8 cellular contexts compared by ENCODE assay signal in the genomic region with DNA sequence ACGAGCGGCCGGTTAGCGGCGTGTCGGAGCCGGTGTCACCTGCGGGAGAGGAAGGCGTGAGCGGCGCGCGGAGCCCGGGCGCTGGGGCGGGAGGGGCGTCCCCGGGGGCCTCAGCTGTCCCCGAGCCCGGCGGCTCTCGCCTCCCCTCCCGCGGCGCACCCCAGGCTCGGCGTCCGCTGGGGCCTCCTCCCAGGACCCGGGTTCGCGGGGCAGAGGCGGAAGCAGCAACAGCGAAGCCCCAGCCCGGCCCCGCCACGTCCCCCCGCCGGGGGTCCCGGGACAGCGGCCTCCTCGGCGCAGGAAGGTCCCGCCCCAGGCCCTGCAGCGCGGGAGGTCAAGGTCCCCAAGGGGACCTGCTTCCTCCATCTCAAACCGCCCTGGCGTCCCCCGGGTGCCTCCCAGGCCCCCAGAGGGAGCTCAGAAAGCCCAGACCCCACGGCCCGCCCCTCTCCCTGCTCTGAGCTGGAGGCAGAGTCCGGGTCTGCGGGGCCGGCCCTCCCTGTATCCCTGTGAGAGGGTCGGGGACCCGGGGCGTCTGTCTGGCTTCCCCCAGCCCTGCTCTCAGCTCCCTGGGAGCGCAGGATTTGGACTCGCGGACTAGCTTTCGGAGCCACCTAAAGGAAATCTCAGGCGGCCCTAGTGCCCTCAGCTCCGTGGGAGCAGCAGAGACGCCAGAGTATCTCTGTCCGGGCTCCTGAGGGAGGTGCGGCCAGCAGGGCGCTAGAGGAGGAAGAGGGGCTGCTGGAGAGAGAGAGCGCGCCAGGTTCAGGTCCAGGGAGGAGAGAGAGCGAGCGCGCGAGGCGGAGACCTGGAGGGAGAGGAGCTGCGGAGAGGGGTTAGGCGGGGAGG. TPM values are rescaled to one million over a fixed set of nuclear protein-coding genes. Genes with fewer than 3 reads are reported as not detected.
DNase-seq lines count a peak whose midpoint lies in the region; ATAC-seq and TF ChIP-seq lines count a peak whose summit lies in the region.

No MANE protein-coding gene starts in this region.

- no peaks in the 10 kb centered on the region for H3K9me3 Mint-ChIP-seq in CD8-positive, alpha-beta T cell

- peaks cover 9% of the 10 kb centered on the region for H3K36me3 Mint-ChIP-seq in CD8-positive, alpha-beta T cell

- H3K4me1 Mint-ChIP-seq in CD8-positive, alpha-beta T cell (ENCODE audit: low read depth) = peaks cover 21% of the 10 kb centered on the region

- peak overlapping the region; percentile 23 for H3K27ac ChIP-seq in CD8-positive, alpha-beta T cell (ENCODE audit: low read depth, low read length)
- H3K27ac ChIP-seq in PC-3 (ENCODE audit: low read length) (no peak overlapping the region), iPS DF 6.9 (ENCODE audit: low read length) (no peak overlapping the region), sigmoid colon (peak overlapping the region; percentile 61 to 83 (median 78))

- POLR2A ChIA-PET in CD8-positive, alpha-beta T cell (lab: Charles Lee) = interaction anchor here (1.3 to 2.0 kb wide), 4 partner anchors 10 to 255 kb away, joined by 3 to 9 read pairs (median 4); a partner anchor contains a TSS
- POLR2A ChIA-PET in PC-3 (lab: Charles Lee; ENCODE audit: unreplicated experiment) = interaction anchor here (0.5 to 0.7 kb wide), 2 partner anchors 141 to 411 kb away, joined by 4 to 9 read pairs; no protein-coding TSS in a partner anchor

- H3K36me3 ChIP-seq in CD8-positive, alpha-beta T cell (ENCODE audit: insufficient read depth, low read length) = no peaks in the 10 kb centered on the region
- H3K36me3 ChIP-seq in PC-3 (ENCODE audit: low read depth, low read length) (no peaks in the 10 kb centered on the region), iPS DF 6.9 (ENCODE audit: control insufficient read depth, insufficient read depth, low read length) (no peaks in the 10 kb centered on the region), sigmoid colon (peaks cover 0 to 4% (median 0%) of the 10 kb centered on the region in 4 donors)

- H3K9me3 ChIP-seq in CD8-positive, alpha-beta T cell (ENCODE audit: low read length) = no peaks in the 10 kb centered on the region
- no peaks in the 10 kb centered on the region for H3K9me3 ChIP-seq in PC-3 (ENCODE audit: low read length)
- no peaks in the 10 kb centered on the region for H3K9me3 ChIP-seq in iPS DF 6.9 (ENCODE audit: control insufficient read depth, insufficient read depth, low read length)
- H3K9me3 ChIP-seq in sigmoid colon = no peaks in the 10 kb centered on the region

- no TSS peak for BruUV-seq in PC-3 (replicated peaks; lab: Mats Ljungman, UMichigan)

- no CpG with 5 or more reads among the region's 75 CpGs for WGBS in iPS DF 6.9 (ENCODE audit: insufficient coverage, insufficient read length)
- WGBS in sigmoid colon, 2 donors = 0 to 1% methylated on average over 75 of the region's 75 CpGs

- intact Hi-C loops in CD8-positive, alpha-beta T cell (cut with DNase I, micrococcal nuclease) = loop anchor here (1.0 to 10.0 kb wide), 6 partner anchors 30 to 421 kb away; a partner anchor contains a TSS
- intact Hi-C loops in PC-3 (cut with micrococcal nuclease) = loop anchor here (10.0 kb wide), 1 partner anchor 141 kb away; a partner anchor contains a TSS
- intact Hi-C loops in sigmoid colon (cut with DNase I) = loop anchor here (10.0 kb wide), 1 partner anchor 141 kb away; a partner anchor contains a TSS

- H3K9ac ChIP-seq in PC-3 (ENCODE audit: low read length) = peak overlapping the region; percentile 77

- peak overlapping the region; percentile 71 for H3K4me3 ChIP-seq in CD8-positive, alpha-beta T cell (ENCODE audit: low read depth, low read length)
- H3K4me3 ChIP-seq in PC-3 (ENCODE audit: low read length) (peak overlapping the region; percentile 84), astrocyte of the spinal cord (ENCODE audit: low read depth, low read length) (peak overlapping the region; percentile 61), iPS DF 6.9 (ENCODE audit: low read length) (peak overlapping the region; percentile 57), sigmoid colon (peak overlapping the region; percentile 60 to 99 (median 88))

- no peaks in the 10 kb centered on the region for H3K9me2 ChIP-seq in PC-3 (replicated peaks; ENCODE audit: low read length)

- DNase-seq in CD8-positive, alpha-beta T cell = peak in 2 of 7 experiments; percentile 29 to 31
- DNase-seq in PC-3 = peak; percentile 40
- DNase-seq in astrocyte of the spinal cord (ENCODE audit: low read depth, low spot score) = peak; percentile 35
- DNase-seq in iPS DF 6.9 (ENCODE audit: low read depth, low spot score) = no peak
- peak; percentile 74 for DNase-seq in sigmoid colon
- no peak for DNase-seq in SKM-1 (lab: John Stamatoyannopoulos, UW; ENCODE audit: unreplicated experiment)

- no peaks in the 10 kb centered on the region for H4K20me1 ChIP-seq in PC-3 (ENCODE audit: low read length)

- peak overlapping the region; percentile 99 for H3K4me2 ChIP-seq in PC-3 (ENCODE audit: low read length)

- no peak overlapping the region for H3K27ac Mint-ChIP-seq in CD8-positive, alpha-beta T cell

- TF ChIP-seq POLR2A in sigmoid colon (IDR thresholded peaks at IDR 0.05) = no peak

- H3K27me3 Mint-ChIP-seq in CD8-positive, alpha-beta T cell (ENCODE audit: low read depth) = peaks cover 6% of the 10 kb centered on the region

- H3K4me3 Mint-ChIP-seq in CD8-positive, alpha-beta T cell = peak overlapping the region; percentile 86

- ATAC-seq in CD8-positive, alpha-beta T cell = peak; percentile 9
- peak; percentile 36 for ATAC-seq in GM19438 (IDR thresholded peaks at IDR 0.05; ENCODE audit: low read depth, unreplicated experiment)
- ATAC-seq in HG03432 (IDR thresholded peaks at IDR 0.05; ENCODE audit: unreplicated experiment) = peak; percentile 36
- peak; percentile 34 for ATAC-seq in PC-3

- H3K79me2 ChIP-seq in PC-3 (ENCODE audit: low read length) = peaks cover 37% of the 10 kb centered on the region

- CTCF ChIA-PET in CD8-positive, alpha-beta T cell (lab: Charles Lee) = interaction anchor here (3.2 kb wide), 1 partner anchor 27 kb away, joined by 17 read pairs; no protein-coding TSS in a partner anchor
- CTCF ChIA-PET in PC-3 (lab: Charles Lee) = interaction anchor here (1.1 kb wide), 1 partner anchor 27 kb away, joined by 9 read pairs; no protein-coding TSS in a partner anchor

- in situ Hi-C loops in astrocyte of the spinal cord (cut with HindIII; ENCODE audit: low sequenced_read_pairs) = no loop called here

- no peaks in the 10 kb centered on the region for H3F3A ChIP-seq in PC-3 (ENCODE audit: low read length, unreplicated experiment)

- H2AFZ ChIP-seq in PC-3 (ENCODE audit: low read length) = peak overlapping the region; percentile 63; the same call in 1 of the 2 replicates

- no peak for TF ChIP-seq EP300 in sigmoid colon (IDR thresholded peaks at IDR 0.05)

- peaks cover 6% of the 10 kb centered on the region for H3K27me3 ChIP-seq in CD8-positive, alpha-beta T cell (ENCODE audit: insufficient read depth, low read length)
- no peaks in the 10 kb centered on the region for H3K27me3 ChIP-seq in PC-3 (ENCODE audit: low read length)
- H3K27me3 ChIP-seq in iPS DF 6.9 (ENCODE audit: control insufficient read depth, insufficient read depth, low read length) = peaks cover 37% of the 10 kb centered on the region
- H3K27me3 ChIP-seq in sigmoid colon = peaks cover 22 to 39% (median 36%) of the 10 kb centered on the region in 3 donors

- TF ChIP-seq CTCF in CD8-positive, alpha-beta T cell (IDR thresholded peaks at IDR 0.05) = no peak
- no peak for TF ChIP-seq CTCF in PC-3 (conservative IDR thresholded peaks at IDR 0.05; ENCODE audit: low read depth, low read length)
- TF ChIP-seq CTCF in astrocyte of the spinal cord (IDR thresholded peaks at IDR 0.05; ENCODE audit: low read depth, low read length) = no peak
- peak in 1 of 4 experiments; percentile 8 for TF ChIP-seq CTCF in sigmoid colon (IDR thresholded peaks at IDR 0.05)

- H3K4me1 ChIP-seq in CD8-positive, alpha-beta T cell (ENCODE audit: insufficient read depth, low read length) = peaks cover 11% of the 10 kb centered on the region
- H3K4me1 ChIP-seq in PC-3 (ENCODE audit: insufficient read depth, low read length) = peaks cover 32% of the 10 kb centered on the region
- H3K4me1 ChIP-seq in iPS DF 6.9 (ENCODE audit: control insufficient read depth, insufficient read depth, low read length) = peaks cover 1% of the 10 kb centered on the region; the same call in 1 of the 2 replicates
- H3K4me1 ChIP-seq in sigmoid colon = peaks cover 0 to 31% (median 23%) of the 10 kb centered on the region in 4 donors

RNA-seq across cellular contexts. Expression of a gene that starts 30.6 kb away (rescaled TPM):
- total RNA-seq in CD8-positive, alpha-beta T cell = 10 to 100 TPM; 82.2 to 85.2 TPM
- total RNA-seq in PC-3 (2014; rRNA removed) (31.3 and 42.1 TPM in 2 replicates), sigmoid colon (10 to 100 TPM; 45.7 to 68.7 (median 48.5) TPM)
- polyA plus RNA-seq in sigmoid colon = 10 to 100 TPM; 18.6 to 60.9 (median 36.1) TPM

RNA-seq across cellular contexts. Expression of a gene that starts 50.7 kb away (rescaled TPM):
- total RNA-seq in CD8-positive, alpha-beta T cell = 1 to 10 TPM; 1.8 to 2.0 TPM
- total RNA-seq in PC-3 (2014; rRNA removed) (4.7 and 4.9 TPM in 2 replicates), sigmoid colon (1 to 10 TPM in 3 of 4 donors, under 1 TPM in 1; 0.83 to 2.5 (median 2.4) TPM)
- 10 to 100 TPM; 12.0 to 51.3 (median 19.9) TPM for polyA plus RNA-seq in sigmoid colon

Comparison
In these comparisons a context has a peak if more than half of its experiments do, and no peak if none do; other contexts are left out.
1. DNase-seq: peak in PC-3 (single experiment), astrocyte of the spinal cord (single experiment) and sigmoid colon (single experiment); none in iPS DF 6.9 (single experiment) and SKM-1 (single experiment).
2. H3K27ac ChIP-seq: peak in CD8-positive, alpha-beta T cell (single experiment) and sigmoid colon (4 of 4); none in PC-3 (single experiment) and iPS DF 6.9 (single experiment).
3. Peak in every context shown above with its lines, with median percentiles within 50 percentile points of each other: ATAC-seq and H3K4me3 ChIP-seq.